ENCODE assay signal across 10 cellular contexts in the genomic region with DNA sequence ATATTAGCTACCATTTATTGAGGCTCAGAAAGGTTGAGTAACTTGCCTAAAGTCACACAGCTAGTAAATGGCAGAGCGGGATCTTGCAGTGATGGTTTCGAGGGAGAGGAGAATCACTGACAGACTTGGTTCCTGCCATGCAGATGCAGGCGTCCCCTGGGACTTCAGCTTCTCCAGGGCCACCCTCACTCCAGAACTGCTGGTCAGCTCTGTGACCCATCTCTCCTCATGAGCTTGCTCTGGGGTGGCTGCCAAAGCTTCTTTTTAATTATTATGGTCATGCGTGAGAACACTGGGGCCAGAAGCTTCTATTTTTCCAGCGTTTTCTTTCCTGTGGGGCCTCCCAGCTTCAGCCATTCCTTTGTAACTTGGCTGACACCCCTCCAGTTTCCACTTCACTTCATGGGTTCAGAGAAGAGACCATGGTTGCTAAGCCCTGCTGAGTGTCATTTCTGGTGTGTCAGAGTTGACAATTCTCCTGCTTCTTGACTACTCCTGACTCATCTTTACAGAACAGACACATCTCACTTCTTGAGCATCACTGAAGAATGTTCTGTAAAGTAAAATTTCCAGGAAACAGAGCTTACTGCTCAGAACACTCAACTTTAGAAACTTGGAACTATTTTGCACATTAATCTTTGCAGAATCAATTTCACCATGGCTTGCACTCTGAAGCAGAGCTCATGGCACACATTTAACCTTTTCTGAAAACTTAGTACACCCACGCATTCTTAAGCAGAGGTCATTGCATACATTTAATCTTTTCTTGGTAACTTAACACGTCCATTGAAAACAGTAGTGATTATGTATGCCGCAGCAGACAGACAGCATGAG.
A peak's percentile ranks its signal among the peaks of the same experiment; 100 is the strongest.
DNase-seq lines count a peak whose midpoint lies in the region; ATAC-seq, FAIRE-seq and TF ChIP-seq lines count a peak whose summit lies in the region.
"Had no signal": no experiment of that assay in that cellular context is flagged by ENCODE, and none has a peak within 500 bp of the region (broad histone marks: within the 10 kb centered on the region; RNA-seq: fewer than 3 reads in every experiment).

No MANE protein-coding gene starts in this region.

- H3K27ac ChIP-seq in spleen = peak overlapping the region in 7 of 8 donors; percentile 60 to 91 (median 89)

- no peaks in the 10 kb centered on the region for H3K9me3 ChIP-seq in spleen

- TF ChIP-seq CTCF in spleen (IDR thresholded peaks at IDR 0.05 in 8 of 11, conservative IDR thresholded peaks at IDR 0.05 in 3 of 11) = no peak

- peaks cover 10% of the 10 kb centered on the region in 2 donors for H3K36me3 Mint-ChIP-seq in activated naive CD4-positive, alpha-beta T cell treated with anti-CD3 and anti-CD28 coated beads, Interleukin-2, amount 50 U/mL, for 72 hours

- peaks cover 5 to 52% (median 34%) of the 10 kb centered on the region in 6 donors for H3K4me1 ChIP-seq in spleen

- peaks cover 0 to 9% of the 10 kb centered on the region in 2 donors for H3K9me3 Mint-ChIP-seq in activated naive CD4-positive, alpha-beta T cell treated with anti-CD3 and anti-CD28 coated beads, Interleukin-2, amount 50 U/mL, for 72 hours

- peaks cover 0 to 36% (median 0%) of the 10 kb centered on the region in 6 donors for H3K36me3 ChIP-seq in spleen

- no peak for FAIRE-seq in frontal cortex (lab: Jason Lieb, UNC)

- peaks cover 0 to 23% (median 0%) of the 10 kb centered on the region in 7 donors for H3K27me3 ChIP-seq in spleen (replicated peaks in 1 of 7)
- H3K27me3 ChIP-seq: dorsolateral prefrontal cortex had no signal

- intact Hi-C loops in left cardiac atrium (cut with DNase I) (no loop called here), spleen (cut with DNase I; ENCODE audit: low total_unique reads) (no loop called here)

- peak; percentile 86 to 94 for ATAC-seq in activated naive CD4-positive, alpha-beta T cell treated with anti-CD3 and anti-CD28 coated beads, Interleukin-2, amount 50 U/mL, for 72 hours
- ATAC-seq in left cardiac atrium (peak in 1 of 2 donors; percentile 1), HG02973 (IDR thresholded peaks at IDR 0.05; ENCODE audit: unreplicated experiment) (no peak)

- DNase-seq in HCEC 1CT = peak; percentile 69
- DNase-seq in activated naive CD4-positive, alpha-beta T cell treated with anti-CD3 and anti-CD28 coated beads, Interleukin-2, amount 50 U/mL, for 72 hours (ENCODE audit: low spot score in 2 of 2) = no peak
- peak; percentile 63 for DNase-seq in left cardiac atrium
- DNase-seq in spleen = no peak
- DNase-seq in frontal cortex (ENCODE audit: low spot score in 2 of 2) = no peak
- no peak for DNase-seq in NCI-H128 (lab: John Stamatoyannopoulos, UW; ENCODE audit: unreplicated experiment)
- no peak for DNase-seq in SKM-1 (lab: John Stamatoyannopoulos, UW; ENCODE audit: unreplicated experiment)
- DNase-seq: dorsolateral prefrontal cortex, naive B cell had no signal

- H3K4me3 ChIP-seq in spleen = no peak overlapping the region
- H3K4me3 ChIP-seq: dorsolateral prefrontal cortex had no signal

- H3K27ac Mint-ChIP-seq in activated naive CD4-positive, alpha-beta T cell treated with anti-CD3 and anti-CD28 coated beads, Interleukin-2, amount 50 U/mL, for 72 hours = peak overlapping the region; percentile 85 to 92
- H3K27ac Mint-ChIP-seq: naive B cell had no signal

- WGBS in spleen, 5 donors = 67 to 76% (median 74%) methylated on average over 8 of the region's 8 CpGs

- TF ChIP-seq POLR2A in spleen (IDR thresholded peaks at IDR 0.05) = no peak

Comparison
In these comparisons a context has a peak if more than half of its experiments do, and no peak if none do; other contexts are left out.
1. DNase-seq: peak in HCEC 1CT (single experiment) and left cardiac atrium (single experiment); none in activated naive CD4-positive, alpha-beta T cell treated with anti-CD3 and anti-CD28 coated beads, Interleukin-2, amount 50 U/mL, for 72 hours (0 of 2), spleen (single experiment), frontal cortex (0 of 2), NCI-H128 (single experiment) and SKM-1 (single experiment).